Comparison of ENCODE assay signal across 7 cellular contexts in genomic region chrX:114611018-114611619, GRCh38. TPM values are rescaled to one million over a fixed set of nuclear protein-coding genes. Genes with fewer than 3 reads are reported as not detected.
DNase-seq lines count a peak whose midpoint lies in the region; ATAC-seq and TF ChIP-seq lines count a peak whose summit lies in the region.

No MANE protein-coding gene starts in this region.

- peak in 1 of 7 experiments; percentile 7 for DNase-seq in CD8-positive, alpha-beta T cell
- DNase-seq in GM13976 (ENCODE audit: low spot score) (peak; percentile 41), ecto neural progenitor cell (ENCODE audit: low spot score) (peak; percentile 48), NCI-H226 (no peak)
- peak; percentile 59 for DNase-seq in natural killer cell treated with Interleukin-12 subunit alpha and Interleukin-12 subunit beta and Interleukin-15 and Interleukin-18, amount 100 ng/mL, for 72 hours (ENCODE audit: low spot score)

- no peak overlapping the region for H3K9ac ChIP-seq in OCI-LY1 (ENCODE audit: low read length)

- CTCF ChIA-PET in CD8-positive, alpha-beta T cell (lab: Charles Lee), result no interaction called here

- no peak for ATAC-seq in CD8-positive, alpha-beta T cell
- ATAC-seq in HG03097 (IDR thresholded peaks at IDR 0.05; ENCODE audit: low FRiP score, unreplicated experiment), result peak; percentile 63
- no peak for ATAC-seq in natural killer cell treated with Interleukin-12 subunit alpha and Interleukin-12 subunit beta and Interleukin-15 and Interleukin-18, amount 100 ng/mL, for 72 hours

- no peaks in the 10 kb centered on the region for H3K4me1 ChIP-seq in CD8-positive, alpha-beta T cell (ENCODE audit: insufficient read depth, low read length)
- H3K4me1 ChIP-seq in OCI-LY1 (ENCODE audit: insufficient read depth, low read length, severe bottlenecking), result no peaks in the 10 kb centered on the region

- no peaks in the 10 kb centered on the region for H3K4me1 Mint-ChIP-seq in CD8-positive, alpha-beta T cell (ENCODE audit: low read depth)
- no peaks in the 10 kb centered on the region for H3K4me1 Mint-ChIP-seq in natural killer cell treated with Interleukin-12 subunit alpha and Interleukin-12 subunit beta and Interleukin-15 and Interleukin-18, amount 100 ng/mL, for 72 hours (ENCODE audit: low read depth in 2 of 2)

- no peaks in the 10 kb centered on the region for H3K9me3 ChIP-seq in CD8-positive, alpha-beta T cell (ENCODE audit: low read length)
- H3K9me3 ChIP-seq in OCI-LY1 (ENCODE audit: low read length), result no peaks in the 10 kb centered on the region

- no peak overlapping the region for H3K27ac Mint-ChIP-seq in CD8-positive, alpha-beta T cell
- no peak overlapping the region for H3K27ac Mint-ChIP-seq in natural killer cell treated with Interleukin-12 subunit alpha and Interleukin-12 subunit beta and Interleukin-15 and Interleukin-18, amount 100 ng/mL, for 72 hours

- no peaks in the 10 kb centered on the region for H3K79me2 ChIP-seq in OCI-LY1 (ENCODE audit: insufficient read depth, low read length)

- H3K36me3 Mint-ChIP-seq in CD8-positive, alpha-beta T cell, result no peaks in the 10 kb centered on the region
- H3K36me3 Mint-ChIP-seq in natural killer cell treated with Interleukin-12 subunit alpha and Interleukin-12 subunit beta and Interleukin-15 and Interleukin-18, amount 100 ng/mL, for 72 hours, result no peaks in the 10 kb centered on the region

- H3K27ac ChIP-seq in CD8-positive, alpha-beta T cell (ENCODE audit: low read depth, low read length), result no peak overlapping the region
- H3K27ac ChIP-seq in OCI-LY1 (ENCODE audit: low read depth, low read length, poor library complexity, severe bottlenecking), result no peak overlapping the region

- no peak overlapping the region for H3K4me2 ChIP-seq in OCI-LY1 (ENCODE audit: low read length)

- intact Hi-C loops in CD8-positive, alpha-beta T cell (cut with DNase I, micrococcal nuclease), result no loop called here

- no peaks in the 10 kb centered on the region for H3K27me3 Mint-ChIP-seq in CD8-positive, alpha-beta T cell (ENCODE audit: low read depth)
- peaks cover 0 to 4% of the 10 kb centered on the region in 2 donors for H3K27me3 Mint-ChIP-seq in natural killer cell treated with Interleukin-12 subunit alpha and Interleukin-12 subunit beta and Interleukin-15 and Interleukin-18, amount 100 ng/mL, for 72 hours

- no peaks in the 10 kb centered on the region for H3K9me3 Mint-ChIP-seq in CD8-positive, alpha-beta T cell
- H3K9me3 Mint-ChIP-seq in natural killer cell treated with Interleukin-12 subunit alpha and Interleukin-12 subunit beta and Interleukin-15 and Interleukin-18, amount 100 ng/mL, for 72 hours, result no peaks in the 10 kb centered on the region

- no peaks in the 10 kb centered on the region for H3K9me2 ChIP-seq in OCI-LY1 (ENCODE audit: low read depth, low read length)

- POLR2A ChIA-PET in CD8-positive, alpha-beta T cell (lab: Charles Lee), result no interaction called here

- no peaks in the 10 kb centered on the region for H3K27me3 ChIP-seq in CD8-positive, alpha-beta T cell (ENCODE audit: insufficient read depth, low read length)
- no peaks in the 10 kb centered on the region for H3K27me3 ChIP-seq in OCI-LY1 (ENCODE audit: insufficient read depth, low read length)

- H3K4me3 Mint-ChIP-seq in CD8-positive, alpha-beta T cell, result no peak overlapping the region
- no peak overlapping the region for H3K4me3 Mint-ChIP-seq in natural killer cell treated with Interleukin-12 subunit alpha and Interleukin-12 subunit beta and Interleukin-15 and Interleukin-18, amount 100 ng/mL, for 72 hours

- in situ Hi-C loops in GM13976 (cut with MboI; ENCODE audit: low sequenced_read_pairs, unreplicated experiment), result loop anchor here (25.0 kb wide), 1 partner anchor 351 kb away; no protein-coding TSS in a partner anchor

- no peaks in the 10 kb centered on the region for H3K36me3 ChIP-seq in CD8-positive, alpha-beta T cell (ENCODE audit: insufficient read depth, low read length)
- no peaks in the 10 kb centered on the region for H3K36me3 ChIP-seq in OCI-LY1 (ENCODE audit: insufficient read depth, low read length)

- H2AFZ ChIP-seq in OCI-LY1 (ENCODE audit: low read length), result no peak overlapping the region

- H3F3A ChIP-seq in OCI-LY1 (ENCODE audit: insufficient read depth, low read length), result no peaks in the 10 kb centered on the region

- TF ChIP-seq CTCF in CD8-positive, alpha-beta T cell (IDR thresholded peaks at IDR 0.05), result peak; percentile 44
- TF ChIP-seq CTCF in GM13976 (IDR thresholded peaks at IDR 0.05; ENCODE audit: borderline replicate concordance, control extremely low read depth, extremely low read depth, insufficient read depth, missing control alignments) (peak; percentile 82), OCI-LY1 (IDR thresholded peaks at IDR 0.05; ENCODE audit: low read length) (peak; percentile 59)

- H4K20me1 ChIP-seq in OCI-LY1 (ENCODE audit: insufficient read depth, low read length), result no peaks in the 10 kb centered on the region

- H3K4me3 ChIP-seq in CD8-positive, alpha-beta T cell (ENCODE audit: low read depth, low read length), result no peak overlapping the region
- H3K4me3 ChIP-seq in OCI-LY1 (ENCODE audit: low read depth, low read length, poor library complexity, severe bottlenecking), result no peak overlapping the region

RNA-seq across cellular contexts. Expression of gene HTR2C, which starts 27.2 kb away (rescaled TPM):
- total RNA-seq in CD8-positive, alpha-beta T cell, result not detected
- not detected for total RNA-seq in natural killer cell treated with Interleukin-12 subunit alpha and Interleukin-12 subunit beta and Interleukin-15 and Interleukin-18, amount 100 ng/mL, for 72 hours
